Comparison of ENCODE assay signal across 8 cellular contexts in genomic region chr2:74440005-74440377, GRCh38. TPM values are rescaled to one million over a fixed set of nuclear protein-coding genes. Genes with fewer than 3 reads are reported as not detected.
DNase-seq lines count a peak whose midpoint lies in the region; FAIRE-seq and TF ChIP-seq lines count a peak whose summit lies in the region.

No MANE protein-coding gene starts in this region.

- POLR2A ChIA-PET in BJ (lab: Charles Lee) = no interaction called here

- H3K4me1 Mint-ChIP-seq in endodermal cell (peaks cover 38% of the 10 kb centered on the region), mesothelial cell of epicardium (peaks cover 49% of the 10 kb centered on the region)
- H3K4me1 Mint-ChIP-seq in activated naive CD4-positive, alpha-beta T cell treated with anti-CD3 and anti-CD28 coated beads, Interleukin-2, amount 10 ng/mL, durations not matched to agents 7 days and 5 days = peaks cover 22% of the 10 kb centered on the region

- TF ChIP-seq POLR2A in NB4 (IDR thresholded peaks at IDR 0.05; ENCODE audit: extremely low read depth, insufficient read length) = no peak

- peak overlapping the region; percentile 98 for H3K27ac ChIP-seq in endodermal cell (ENCODE audit: low read depth, low read length)

- DNase-seq in BJ (ENCODE audit: low read depth) = no peak
- no peak for DNase-seq in NB4 (ENCODE audit: low read depth)
- no peak for DNase-seq in endodermal cell
- DNase-seq in mesothelial cell of epicardium (ENCODE audit: low spot score in 2 of 2, unreplicated experiment in 2 of 2) = peak in 1 of 2 experiments; percentile 43
- peak; percentile 67 for DNase-seq in urothelium cell line (ENCODE audit: low spot score)
- DNase-seq in NCI-H748 treated with DMSO at 0.1 percent for 48 hours (lab: John Stamatoyannopoulos, UW) = no peak
- no peak for DNase-seq in OCI-M2 (lab: John Stamatoyannopoulos, UW; ENCODE audit: unreplicated experiment)
- DNase-seq in activated naive CD4-positive, alpha-beta T cell treated with anti-CD3 and anti-CD28 coated beads, Interleukin-2, amount 10 ng/mL, durations not matched to agents 7 days and 5 days = no peak

- H3K4me3 Mint-ChIP-seq in endodermal cell = peak overlapping the region; percentile 96
- H3K4me3 Mint-ChIP-seq in mesothelial cell of epicardium = peak overlapping the region; percentile 93
- no peak overlapping the region for H3K4me3 Mint-ChIP-seq in activated naive CD4-positive, alpha-beta T cell treated with anti-CD3 and anti-CD28 coated beads, Interleukin-2, amount 10 ng/mL, durations not matched to agents 7 days and 5 days

- no peaks in the 10 kb centered on the region; the same call in 1 of the 2 replicates for H3K36me3 ChIP-seq in BJ (ENCODE audit: control insufficient read depth, insufficient read depth, low read length)
- peaks cover 45% of the 10 kb centered on the region for H3K36me3 ChIP-seq in endodermal cell (ENCODE audit: control insufficient read depth, insufficient read depth, low read length)

- H3K9me3 ChIP-seq in endodermal cell (ENCODE audit: control insufficient read depth, low read length) = no peaks in the 10 kb centered on the region

- H3K9me3 Mint-ChIP-seq in endodermal cell (no peaks in the 10 kb centered on the region), mesothelial cell of epicardium (no peaks in the 10 kb centered on the region)
- H3K9me3 Mint-ChIP-seq in activated naive CD4-positive, alpha-beta T cell treated with anti-CD3 and anti-CD28 coated beads, Interleukin-2, amount 10 ng/mL, durations not matched to agents 7 days and 5 days = no peaks in the 10 kb centered on the region

- H3K9ac ChIP-seq in endodermal cell (ENCODE audit: extremely low read depth, low read length, poor library complexity, severe bottlenecking) = peak overlapping the region; percentile 95

- H3K27me3 Mint-ChIP-seq in endodermal cell (ENCODE audit: insufficient read depth) (no peaks in the 10 kb centered on the region), mesothelial cell of epicardium (ENCODE audit: low read depth) (no peaks in the 10 kb centered on the region)
- peaks cover 79% of the 10 kb centered on the region for H3K27me3 Mint-ChIP-seq in activated naive CD4-positive, alpha-beta T cell treated with anti-CD3 and anti-CD28 coated beads, Interleukin-2, amount 10 ng/mL, durations not matched to agents 7 days and 5 days

- H3K4me3 ChIP-seq in BJ (ENCODE audit: low read depth, low read length) = peak overlapping the region; percentile 69
- H3K4me3 ChIP-seq in NB4 (ENCODE audit: low read depth, low read length) = peak overlapping the region; percentile 51
- peak overlapping the region; percentile 96 for H3K4me3 ChIP-seq in endodermal cell (ENCODE audit: low read length)

- TF ChIP-seq CTCF in BJ (IDR thresholded peaks at IDR 0.05; ENCODE audit: insufficient read depth, low read depth, low read length) (no peak), NB4 (IDR thresholded peaks at IDR 0.05; ENCODE audit: low read depth, low read length) (no peak), endodermal cell (conservative IDR thresholded peaks at IDR 0.05) (no peak), mesothelial cell of epicardium (IDR thresholded peaks at IDR 0.05; ENCODE audit: unreplicated experiment) (no peak)

- H3K27me3 ChIP-seq in BJ (ENCODE audit: control insufficient read depth, insufficient read depth, low read length) = peaks cover 10% of the 10 kb centered on the region
- no peaks in the 10 kb centered on the region for H3K27me3 ChIP-seq in endodermal cell (ENCODE audit: control insufficient read depth, insufficient read depth, low read length, poor library complexity, severe bottlenecking)

- WGBS in endodermal cell (ENCODE audit: insufficient coverage in 1 of 2, insufficient read length in 1 of 2), 2 experiments = 3 to 22% methylated on average over 5 to 9 of the region's 9 CpGs

- H3K27ac Mint-ChIP-seq in endodermal cell (peak overlapping the region; percentile 99), mesothelial cell of epicardium (peak overlapping the region; percentile 92)
- no peak overlapping the region for H3K27ac Mint-ChIP-seq in activated naive CD4-positive, alpha-beta T cell treated with anti-CD3 and anti-CD28 coated beads, Interleukin-2, amount 10 ng/mL, durations not matched to agents 7 days and 5 days

- H3K36me3 Mint-ChIP-seq in endodermal cell (ENCODE audit: low read depth) (peaks cover 26% of the 10 kb centered on the region), mesothelial cell of epicardium (no peaks in the 10 kb centered on the region)
- H3K36me3 Mint-ChIP-seq in activated naive CD4-positive, alpha-beta T cell treated with anti-CD3 and anti-CD28 coated beads, Interleukin-2, amount 10 ng/mL, durations not matched to agents 7 days and 5 days = no peaks in the 10 kb centered on the region

- peaks cover 12% of the 10 kb centered on the region for H3K4me1 ChIP-seq in endodermal cell (ENCODE audit: control insufficient read depth, insufficient read depth, low read length)

- no peak for FAIRE-seq in urothelium cell line (lab: Jason Lieb, UNC)

- CTCF ChIA-PET in BJ (lab: Yijun Ruan, JAX) = interaction anchor here (0.6 to 2.2 kb wide), 4 partner anchors 11 to 149 kb away, joined by 3 to 10 read pairs (median 4); no protein-coding TSS in a partner anchor
- CTCF ChIA-PET in activated naive CD4-positive, alpha-beta T cell treated with anti-CD3 and anti-CD28 coated beads, Interleukin-2, amount 10 ng/mL, durations not matched to agents 7 days and 5 days (lab: Charles Lee) = interaction anchor here (0.9 to 1.3 kb wide), 2 partner anchors 10 to 12 kb away, joined by 3 to 4 read pairs; no protein-coding TSS in a partner anchor

RNA-seq across cellular contexts. Expression of gene RTKN, which starts 1.7 kb away (rescaled TPM):
- 8.3 and 12.4 TPM in 2 replicates for polyA plus RNA-seq in BJ (2011; rRNA removed)
- polyA minus RNA-seq in BJ (2011; rRNA and poly(A)+ RNA removed) = 7.9 and 12.7 TPM in 2 replicates
- total RNA-seq in endodermal cell (100 to 1,000 TPM in 1 of 2 donors, 10 to 100 TPM in 1; 83.6 to 117 TPM), mesothelial cell of epicardium (85.0 to 88.9 TPM (median 86.4 TPM) in 3 replicates)
- 35.7 TPM for polyA plus RNA-seq in endodermal cell (2013, experiment 1 of 2)
- 34.4 TPM for polyA plus RNA-seq in endodermal cell (2013, experiment 2 of 2)

RNA-seq across cellular contexts. Expression of gene INO80B, which starts 14.9 kb away (rescaled TPM):
- polyA plus RNA-seq in BJ (2011; rRNA removed) = 5.6 and 6.4 TPM in 2 replicates
- polyA minus RNA-seq in BJ (2011; rRNA and poly(A)+ RNA removed) = 2.2 and 3.3 TPM in 2 replicates
- total RNA-seq in endodermal cell (10 to 100 TPM; 23.9 to 38.8 TPM), mesothelial cell of epicardium (42.9 to 48.1 TPM (median 45.3 TPM) in 3 replicates)
- polyA plus RNA-seq in endodermal cell (2013, experiment 1 of 2) = 23.4 TPM
- 17.1 TPM for polyA plus RNA-seq in endodermal cell (2013, experiment 2 of 2)

RNA-seq across cellular contexts. Expression of gene WBP1, which starts 18.2 kb away (rescaled TPM):
- polyA plus RNA-seq in BJ (2011; rRNA removed) = 55.7 and 92.0 TPM in 2 replicates
- polyA minus RNA-seq in BJ (2011; rRNA and poly(A)+ RNA removed) = 14.9 and 29.2 TPM in 2 replicates
- 100 to 1,000 TPM; 110 to 116 TPM for total RNA-seq in endodermal cell
- 121 TPM for polyA plus RNA-seq in endodermal cell (2013, experiment 1 of 2)
- polyA plus RNA-seq in endodermal cell (2013, experiment 2 of 2) = 102 TPM
- total RNA-seq in mesothelial cell of epicardium = 111 to 113 TPM (median 111 TPM) in 3 replicates

RNA-seq across cellular contexts. Expression of gene WDR54, which starts 18.5 kb away (rescaled TPM):
- polyA plus RNA-seq in BJ (2011; rRNA removed) = 26.0 and 42.9 TPM in 2 replicates
- polyA minus RNA-seq in BJ (2011; rRNA and poly(A)+ RNA removed) = 33.8 and 54.6 TPM in 2 replicates
- total RNA-seq in endodermal cell = 10 to 100 TPM; 43.1 to 69.4 TPM
- 75.7 TPM for polyA plus RNA-seq in endodermal cell (2013, experiment 1 of 2)
- 65.9 TPM for polyA plus RNA-seq in endodermal cell (2013, experiment 2 of 2)
- total RNA-seq in mesothelial cell of epicardium = 20.2 to 25.0 TPM (median 23.7 TPM) in 3 replicates

RNA-seq across cellular contexts. Expression of gene C2orf81, which starts 18.6 kb away (rescaled TPM):
- polyA plus RNA-seq in BJ (2011; rRNA removed) = 0.18 and 0.67 TPM in 2 replicates
- polyA minus RNA-seq in BJ (2011; rRNA and poly(A)+ RNA removed) = 0.19 and 0.72 TPM in 2 replicates
- 1 to 10 TPM; 3.8 to 4.8 TPM for total RNA-seq in endodermal cell
- polyA plus RNA-seq in endodermal cell (2013, experiment 1 of 2) = 6.2 TPM
- polyA plus RNA-seq in endodermal cell (2013, experiment 2 of 2) = 4.3 TPM
- total RNA-seq in mesothelial cell of epicardium = 4.7 to 8.8 TPM (median 6.0 TPM) in 3 replicates
